Comparison of ENCODE assay signal across 6 cellular contexts in genomic region chr19:6776045-6776444, GRCh38. TPM values are rescaled to one million over a fixed set of nuclear protein-coding genes. Genes with fewer than 3 reads are reported as not detected.
"Had no signal": no experiment of that assay in that cellular context is flagged by ENCODE, and none has a peak within 500 bp of the region (broad histone marks: within the 10 kb centered on the region; RNA-seq: fewer than 3 reads in every experiment).

No MANE protein-coding gene starts in this region.

RNA-seq across cellular contexts. Expression of gene VAV1, which starts 3.5 kb away (rescaled TPM):
- total RNA-seq: cardiac muscle cell, mesothelial cell of epicardium, osteocyte had no signal
- polyA plus RNA-seq: cardiac muscle cell, mammary epithelial cell had no signal

RNA-seq across cellular contexts. Expression of gene SH2D3A, which starts 8.8 kb away (rescaled TPM):
- total RNA-seq: ascending aorta, osteocyte, skeletal muscle tissue had no signal
